Comparison of ENCODE assay signal across 9 cellular contexts in genomic region chr10:99779335-99779734, GRCh38. TPM values are rescaled to one million over a fixed set of nuclear protein-coding genes. Genes with fewer than 3 reads are reported as not detected.
DNase-seq lines count a peak whose midpoint lies in the region; ATAC-seq and TF ChIP-seq lines count a peak whose summit lies in the region.
"Had no signal": no experiment of that assay in that cellular context is flagged by ENCODE, and none has a peak within 500 bp of the region (broad histone marks: within the 10 kb centered on the region; RNA-seq: fewer than 3 reads in every experiment).

No MANE protein-coding gene starts in this region.

- intact Hi-C loops in mammary epithelial cell (cut with micrococcal nuclease), result loop anchor here (1.0 to 2.0 kb wide), 2 partner anchors 47 to 55 kb away; partner anchors contain the start of genes COX15 and CUTC

- CTCF ChIA-PET in mammary epithelial cell (lab: Charles Lee; ENCODE audit: low non-redundant PET), result no interaction called here

- ATAC-seq in HG02763 (IDR thresholded peaks at IDR 0.05; ENCODE audit: unreplicated experiment), result no peak
- no peak for ATAC-seq in GM21367 (IDR thresholded peaks at IDR 0.05; ENCODE audit: unreplicated experiment)
- ATAC-seq: K562 had no signal

- H3K4me2 ChIP-seq in Loucy (ENCODE audit: low read depth, low read length, poor library complexity, severe bottlenecking) (peak overlapping the region; percentile 64), mammary epithelial cell (ENCODE audit: insufficient read depth, low read depth, low read length) (peak overlapping the region; percentile 85)

- in situ Hi-C loops in mammary epithelial cell (cut with MboI; ENCODE audit: low sequenced_read_pairs in 2 of 2), result no loop called here

- H3K4me3 ChIP-seq in Loucy (ENCODE audit: low read length, poor library complexity, severe bottlenecking), result peak overlapping the region; percentile 47
- H3K4me3 ChIP-seq in mammary epithelial cell (replicated peaks in 1 of 3; ENCODE audit: insufficient read depth in 1 of 3, low read depth in 2 of 3, low read length in 3 of 3), result peak overlapping the region; percentile 21 to 31 (median 31)
- H3K4me3 ChIP-seq in muscle layer of duodenum (ENCODE audit: low read depth in 1 of 2, low read length in 2 of 2), result peak overlapping the region; percentile 17 to 31
- no peak overlapping the region for H3K4me3 ChIP-seq in Peyer's patch
- H3K4me3 ChIP-seq: K562 had no signal

- H4K20me1 ChIP-seq in Loucy (ENCODE audit: insufficient read depth, low read length, poor library complexity, severe bottlenecking), result no peaks in the 10 kb centered on the region
- no peaks in the 10 kb centered on the region for H4K20me1 ChIP-seq in mammary epithelial cell (ENCODE audit: insufficient read depth, low read length)

- no peak for TF ChIP-seq POLR2A in Peyer's patch (IDR thresholded peaks at IDR 0.05)

- DNase-seq in AML-193 (lab: John Stamatoyannopoulos, UW), result peak; percentile 88 to 92
- DNase-seq in mammary epithelial cell, result peak; percentile 51
- DNase-seq in NCI-H345 (lab: John Stamatoyannopoulos, UW), result no peak
- no peak for DNase-seq in Peyer's patch

- no peaks in the 10 kb centered on the region for H3F3A ChIP-seq in Loucy (ENCODE audit: low read depth)

- H3K36me3 ChIP-seq in Loucy (ENCODE audit: insufficient read depth, low read length) (no peaks in the 10 kb centered on the region), mammary epithelial cell (ENCODE audit: insufficient read depth, low read length) (no peaks in the 10 kb centered on the region), muscle layer of duodenum (ENCODE audit: control insufficient read depth in 1 of 2, insufficient read depth in 2 of 2, low read length in 2 of 2) (no peaks in the 10 kb centered on the region), Peyer's patch (no peaks in the 10 kb centered on the region)

- no peaks in the 10 kb centered on the region for H3K9me2 ChIP-seq in Loucy (replicated peaks; ENCODE audit: low read depth, low read length)

- H2AFZ ChIP-seq in Loucy (ENCODE audit: low read length) (peak overlapping the region; percentile 94), mammary epithelial cell (ENCODE audit: low read depth, low read length) (peak overlapping the region; percentile 54)

- no peak for TF ChIP-seq CTCF in Loucy (conservative IDR thresholded peaks at IDR 0.05; ENCODE audit: low read length)
- no peak for TF ChIP-seq CTCF in mammary epithelial cell (conservative IDR thresholded peaks at IDR 0.05 in 1 of 2, IDR thresholded peaks at IDR 0.05 in 1 of 2; ENCODE audit: extremely low read depth in 1 of 2, insufficient read depth in 1 of 2, low read depth in 1 of 2, low read length in 2 of 2)
- TF ChIP-seq CTCF in Peyer's patch (IDR thresholded peaks at IDR 0.05), result no peak

- WGBS in mammary epithelial cell (ENCODE audit: low coverage, missing lambda C conversion rate), result 0% methylated on average over 4 of the region's 4 CpGs

- H3K9me3 ChIP-seq in Loucy (ENCODE audit: insufficient read depth, low read depth, low read length) (no peaks in the 10 kb centered on the region), mammary epithelial cell (replicated peaks; ENCODE audit: insufficient read depth, low read length) (no peaks in the 10 kb centered on the region), muscle layer of duodenum (ENCODE audit: control insufficient read depth in 1 of 2, low read length in 2 of 2) (no peaks in the 10 kb centered on the region), Peyer's patch (no peaks in the 10 kb centered on the region)

- H3K27ac ChIP-seq in mammary epithelial cell (ENCODE audit: insufficient read depth, low read depth, low read length) (peak overlapping the region; percentile 97), muscle layer of duodenum (ENCODE audit: low read length) (peak overlapping the region; percentile 72), Peyer's patch (peak overlapping the region in 2 of 4 donors; percentile 32 to 57)

- dilution Hi-C loops in mammary epithelial cell (cut with HindIII; ENCODE audit: low sequenced_read_pairs), result no loop called here

- H3K79me2 ChIP-seq in Loucy (ENCODE audit: insufficient read depth, low read length), result no peaks in the 10 kb centered on the region
- no peaks in the 10 kb centered on the region for H3K79me2 ChIP-seq in mammary epithelial cell (ENCODE audit: insufficient read depth, low read length)

- H3K27me3 ChIP-seq in Loucy (ENCODE audit: insufficient read depth, low read length, poor library complexity, severe bottlenecking), result no peaks in the 10 kb centered on the region
- no peaks in the 10 kb centered on the region for H3K27me3 ChIP-seq in mammary epithelial cell (ENCODE audit: insufficient read depth, low read length)
- H3K27me3 ChIP-seq in muscle layer of duodenum (ENCODE audit: low read depth, low read length), result no peaks in the 10 kb centered on the region
- H3K27me3 ChIP-seq in Peyer's patch, result no peaks in the 10 kb centered on the region

- TSS peak; percentile 88 for BruUV-seq in mammary epithelial cell (replicated peaks; lab: Mats Ljungman, UMichigan)

- H3K9ac ChIP-seq in Loucy (ENCODE audit: low read depth, low read length, poor library complexity, severe bottlenecking), result no peak overlapping the region
- peak overlapping the region; percentile 79 for H3K9ac ChIP-seq in mammary epithelial cell (ENCODE audit: insufficient read depth, low read length)

- H3K4me1 ChIP-seq in Loucy (ENCODE audit: insufficient read depth, low read length, poor library complexity, severe bottlenecking) (peaks cover 13% of the 10 kb centered on the region), mammary epithelial cell (ENCODE audit: insufficient read depth, low read length) (peaks cover 70% of the 10 kb centered on the region), muscle layer of duodenum (ENCODE audit: control insufficient read depth in 1 of 2, insufficient read depth in 2 of 2, low read length in 2 of 2) (peaks cover 0 to 5% of the 10 kb centered on the region in 2 donors), Peyer's patch (peaks cover 0 to 12% (median 3%) of the 10 kb centered on the region in 4 donors)

RNA-seq across cellular contexts. Expression of gene ABCC2, which starts 3.1 kb away (rescaled TPM):
- total RNA-seq in mammary epithelial cell (under 1 TPM; 0.66 to 0.83 TPM), Peyer's patch (100 to 1,000 TPM in 1 of 4 donors, 10 to 100 TPM in 2, 1 to 10 TPM in 1; 9.9 to 156 (median 64.6) TPM)
- 0.76 TPM for polyA plus RNA-seq in mammary epithelial cell
- polyA minus RNA-seq in mammary epithelial cell, result 6.7 TPM

RNA-seq across cellular contexts. Expression of gene CUTC, which starts 47.3 kb away (rescaled TPM):
- total RNA-seq in mammary epithelial cell, result 10 to 100 TPM in 1 of 2 donors, 1 to 10 TPM in 1; 8.2 to 14.7 TPM
- polyA plus RNA-seq in mammary epithelial cell, result 16.7 TPM
- polyA minus RNA-seq in mammary epithelial cell, result 31.8 TPM
- 10 to 100 TPM; 11.7 to 53.6 (median 17.0) TPM for total RNA-seq in Peyer's patch

RNA-seq across cellular contexts. Expression of gene COX15, which starts 47.4 kb away (rescaled TPM):
- total RNA-seq in mammary epithelial cell (10 to 100 TPM; 26.5 to 29.5 TPM), Peyer's patch (10 to 100 TPM; 26.6 to 33.8 (median 32.9) TPM)
- polyA plus RNA-seq in mammary epithelial cell, result 19.0 TPM
- polyA minus RNA-seq in mammary epithelial cell, result 24.4 TPM

Comparison
In these comparisons a context has a peak if more than half of its experiments do, and no peak if none do; other contexts are left out.
1. DNase-seq: peak in AML-193 (2 of 2) and mammary epithelial cell (single experiment); none in NCI-H345 (single experiment) and Peyer's patch (0 of 3).
2. H3K4me3 ChIP-seq: peak in Loucy (single experiment), mammary epithelial cell (3 of 3) and muscle layer of duodenum (2 of 2); none in Peyer's patch (0 of 4).
3. RNA of gene ABCC2, which starts 3.1 kb away (total RNA-seq): 9.9 to 156 TPM in Peyer's patch; 0.66 to 0.83 TPM in mammary epithelial cell; every median in the first group is over 4 times any median in the second.